Comparison of ENCODE assay signal across 8 cellular contexts in the genomic region with DNA sequence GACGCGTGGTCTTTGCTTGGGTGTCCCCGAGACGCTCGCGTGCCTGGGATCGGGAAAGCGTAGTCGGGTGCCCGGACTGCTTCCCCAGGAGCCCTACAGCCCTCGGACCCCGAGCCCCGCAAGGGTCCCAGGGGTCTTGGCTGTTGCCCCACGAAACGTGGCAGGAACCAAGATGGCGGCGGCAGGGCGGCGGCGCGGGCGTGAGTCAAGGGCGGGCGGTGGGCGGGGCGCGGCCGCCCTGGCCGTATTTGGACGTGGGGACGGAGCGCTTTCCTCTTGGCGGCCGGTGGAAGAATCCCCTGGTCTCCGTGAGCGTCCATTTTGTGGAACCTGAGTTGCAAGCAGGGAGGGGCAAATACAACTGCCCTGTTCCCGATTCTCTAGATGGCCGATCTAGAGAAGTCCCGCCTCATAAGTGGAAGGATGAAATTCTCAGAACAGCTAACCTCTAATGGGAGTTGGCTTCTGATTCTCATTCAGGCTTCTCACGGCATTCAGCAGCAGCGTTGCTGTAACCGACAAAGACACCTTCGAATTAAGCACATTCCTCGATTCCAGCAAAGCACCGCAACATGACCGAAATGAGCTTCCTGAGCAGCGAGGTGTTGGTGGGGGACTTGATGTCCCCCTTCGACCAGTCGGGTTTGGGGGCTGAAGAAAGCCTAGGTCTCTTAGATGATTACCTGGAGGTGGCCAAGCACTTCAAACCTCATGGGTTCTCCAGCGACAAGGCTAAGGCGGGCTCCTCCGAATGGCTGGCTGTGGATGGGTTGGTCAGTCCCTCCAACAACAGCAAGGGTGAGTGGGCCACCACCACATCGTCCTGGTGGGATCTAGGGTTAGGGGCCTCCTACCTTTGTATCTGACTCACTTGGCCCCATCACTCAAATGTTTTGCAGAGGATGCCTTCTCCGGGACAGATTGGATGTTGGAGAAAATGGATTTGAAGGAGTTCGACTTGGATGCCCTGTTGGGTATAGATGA. TPM values are rescaled to one million over a fixed set of nuclear protein-coding genes. Genes with fewer than 3 reads are reported as not detected.
DNase-seq lines count a peak whose midpoint lies in the region; ATAC-seq and TF ChIP-seq lines count a peak whose summit lies in the region.

No MANE protein-coding gene starts in this region.

- H3K4me1 Mint-ChIP-seq in activated naive CD8-positive, alpha-beta T cell treated with anti-CD3 and anti-CD28 coated beads, Interleukin-2, amount 10 ng/mL, durations not matched to agents 7 days and 5 days: peaks cover 56% of the 10 kb centered on the region

- no peaks in the 10 kb centered on the region for H3K9me3 Mint-ChIP-seq in activated naive CD8-positive, alpha-beta T cell treated with anti-CD3 and anti-CD28 coated beads, Interleukin-2, amount 10 ng/mL, durations not matched to agents 7 days and 5 days

- intact Hi-C loops in Right ventricle myocardium inferior (cut with DNase I): loop anchor here (2.0 to 10.0 kb wide), 2 partner anchors 18 to 346 kb away; partner anchors contain the start of gene MIEF1
- intact Hi-C loops in uterus (cut with DNase I; ENCODE audit: low total_unique reads): no loop called here

- H3K4me3 ChIP-seq in AG09309 (ENCODE audit: control insufficient read depth, low read depth, low read length) (peak overlapping the region; percentile 89), parathyroid adenoma (ENCODE audit: low read depth, low read length) (peak overlapping the region; percentile 100), uterus (peak overlapping the region; percentile 94 to 100)

- peak overlapping the region; percentile 90 for H2AFZ ChIP-seq in parathyroid adenoma

- TF ChIP-seq CTCF in AG09309 (IDR thresholded peaks at IDR 0.05; ENCODE audit: control insufficient read depth, insufficient read depth, low read depth, low read length, missing control alignments) (no peak), parathyroid adenoma (IDR thresholded peaks at IDR 0.05) (no peak), uterus (IDR thresholded peaks at IDR 0.05) (no peak)

- POLR2A ChIA-PET in activated naive CD8-positive, alpha-beta T cell treated with anti-CD3 and anti-CD28 coated beads, Interleukin-2, amount 10 ng/mL, durations not matched to agents 7 days and 5 days (lab: Charles Lee): interaction anchor here (0.9 to 4.7 kb wide), 14 partner anchors 9 to 523 kb away, joined by 3 to 80 read pairs (median 4); partner anchors contain the start of genes MIEF1, RPL3, RPS19BP1 and SYNGR1

- DNase-seq in AG09309 (ENCODE audit: low read depth) (no peak), Right ventricle myocardium inferior (ENCODE audit: missing footprints) (peak; percentile 93), uterus (peak; percentile 85)
- peak; percentile 80 for DNase-seq in activated naive CD8-positive, alpha-beta T cell treated with anti-CD3 and anti-CD28 coated beads, Interleukin-2, amount 10 ng/mL, durations not matched to agents 7 days and 5 days

- H3K9me3 ChIP-seq in parathyroid adenoma (ENCODE audit: control insufficient read depth, low read length): no peaks in the 10 kb centered on the region
- H3K9me3 ChIP-seq in uterus: no peaks in the 10 kb centered on the region

- no peak for TF ChIP-seq POLR2A in uterus (IDR thresholded peaks at IDR 0.05)

- H3K4me1 ChIP-seq in parathyroid adenoma: peaks cover 19% of the 10 kb centered on the region
- peaks cover 9 to 33% of the 10 kb centered on the region in 2 donors for H3K4me1 ChIP-seq in uterus

- ATAC-seq in GM18870 (IDR thresholded peaks at IDR 0.05; ENCODE audit: unreplicated experiment): peak; percentile 2
- peak; percentile 22 for ATAC-seq in HG03432 (IDR thresholded peaks at IDR 0.05; ENCODE audit: unreplicated experiment)
- ATAC-seq in SK-N-SH treated with all-trans-retinoic acid at 6 μM for 48 hours: peak; percentile 32
- ATAC-seq in activated naive CD8-positive, alpha-beta T cell treated with anti-CD3 and anti-CD28 coated beads, Interleukin-2, amount 10 ng/mL, durations not matched to agents 7 days and 5 days (ENCODE audit: low read depth): peak; percentile 12
- peak; percentile 64 for ATAC-seq in Right ventricle myocardium inferior

- peak overlapping the region; percentile 100 for H3K9ac ChIP-seq in parathyroid adenoma

- peaks cover 46% of the 10 kb centered on the region for H3K36me3 Mint-ChIP-seq in activated naive CD8-positive, alpha-beta T cell treated with anti-CD3 and anti-CD28 coated beads, Interleukin-2, amount 10 ng/mL, durations not matched to agents 7 days and 5 days

- H3K79me2 ChIP-seq in parathyroid adenoma: peaks cover 15% of the 10 kb centered on the region

- no peaks in the 10 kb centered on the region for H3K36me3 ChIP-seq in parathyroid adenoma (ENCODE audit: control insufficient read depth, insufficient read depth, low read length)
- no peaks in the 10 kb centered on the region for H3K36me3 ChIP-seq in uterus

- no peaks in the 10 kb centered on the region for H3K27me3 Mint-ChIP-seq in activated naive CD8-positive, alpha-beta T cell treated with anti-CD3 and anti-CD28 coated beads, Interleukin-2, amount 10 ng/mL, durations not matched to agents 7 days and 5 days

- peak overlapping the region; percentile 96 for H3K4me3 Mint-ChIP-seq in activated naive CD8-positive, alpha-beta T cell treated with anti-CD3 and anti-CD28 coated beads, Interleukin-2, amount 10 ng/mL, durations not matched to agents 7 days and 5 days

- H3K27ac ChIP-seq in parathyroid adenoma: peak overlapping the region; percentile 100
- H3K27ac ChIP-seq in uterus: peak overlapping the region; percentile 98 to 99

- H3K27me3 ChIP-seq in parathyroid adenoma (ENCODE audit: control insufficient read depth, insufficient read depth, low read length) (no peaks in the 10 kb centered on the region), uterus (no peaks in the 10 kb centered on the region)

- H3K27ac Mint-ChIP-seq in activated naive CD8-positive, alpha-beta T cell treated with anti-CD3 and anti-CD28 coated beads, Interleukin-2, amount 10 ng/mL, durations not matched to agents 7 days and 5 days: peak overlapping the region; percentile 99

- peak overlapping the region; percentile 91 for H3K4me2 ChIP-seq in parathyroid adenoma (ENCODE audit: low read length)

TF ChIP-seq in SK-N-SH treated with all-trans-retinoic acid at 6 μM for 48 hours, 23 proteins besides CTCF, POLR2A, EP300 and RAD21:
- no peak for TF ChIP-seq TOX (CRISPR knock-in tag; IDR thresholded peaks at IDR 0.05; ENCODE audit: borderline replicate concordance)
- TF ChIP-seq CSDC2 (CRISPR knock-in tag; IDR thresholded peaks at IDR 0.05): no peak
- TF ChIP-seq ZFP30 (CRISPR knock-in tag; IDR thresholded peaks at IDR 0.05): no peak
- TF ChIP-seq, protein P1, sequence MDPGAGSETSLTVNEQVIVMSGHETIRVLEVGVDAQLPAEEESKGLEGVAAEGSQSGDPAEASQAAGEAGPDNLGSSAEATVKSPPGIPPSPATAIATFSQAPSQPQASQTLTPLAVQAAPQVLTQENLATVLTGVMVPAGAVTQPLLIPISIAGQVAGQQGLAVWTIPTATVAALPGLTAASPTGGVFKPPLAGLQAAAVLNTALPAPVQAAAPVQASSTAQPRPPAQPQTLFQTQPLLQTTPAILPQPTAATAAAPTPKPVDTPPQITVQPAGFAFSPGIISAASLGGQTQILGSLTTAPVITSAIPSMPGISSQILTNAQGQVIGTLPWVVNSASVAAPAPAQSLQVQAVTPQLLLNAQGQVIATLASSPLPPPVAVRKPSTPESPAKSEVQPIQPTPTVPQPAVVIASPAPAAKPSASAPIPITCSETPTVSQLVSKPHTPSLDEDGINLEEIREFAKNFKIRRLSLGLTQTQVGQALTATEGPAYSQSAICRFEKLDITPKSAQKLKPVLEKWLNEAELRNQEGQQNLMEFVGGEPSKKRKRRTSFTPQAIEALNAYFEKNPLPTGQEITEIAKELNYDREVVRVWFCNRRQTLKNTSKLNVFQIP (CRISPR knock-in tag; IDR thresholded peaks at IDR 0.05; ENCODE audit: borderline replicate concordance, low read depth): no peak
- no peak for TF ChIP-seq OSR1 (CRISPR knock-in tag; IDR thresholded peaks at IDR 0.05)
TF ChIP-seq in SK-N-SH treated with all-trans-retinoic acid at 6 μM for 48 hours: peak in this region for 0.

RNA-seq across cellular contexts. Expression of gene ATF4, which starts 0.8 kb away (rescaled TPM):
- total RNA-seq in activated naive CD8-positive, alpha-beta T cell treated with anti-CD3 and anti-CD28 coated beads, Interleukin-2, amount 10 ng/mL, durations not matched to agents 7 days and 5 days: 100 to 1,000 TPM; 413 to 424 TPM
- 204 TPM for total RNA-seq in Right ventricle myocardium inferior
- total RNA-seq in uterus: 100 to 1,000 TPM; 105 to 351 (median 293) TPM

RNA-seq across cellular contexts. Expression of gene RPS19BP1, which starts 11.4 kb away (rescaled TPM):
- 10 to 100 TPM; 66.5 to 71.4 TPM for total RNA-seq in activated naive CD8-positive, alpha-beta T cell treated with anti-CD3 and anti-CD28 coated beads, Interleukin-2, amount 10 ng/mL, durations not matched to agents 7 days and 5 days
- 61.9 TPM for total RNA-seq in Right ventricle myocardium inferior
- 100 to 1,000 TPM in 1 of 4 donors, 10 to 100 TPM in 3; 24.5 to 125 (median 50.7) TPM for total RNA-seq in uterus

RNA-seq across cellular contexts. Expression of gene MIEF1, which starts 19.1 kb away (rescaled TPM):
- total RNA-seq in activated naive CD8-positive, alpha-beta T cell treated with anti-CD3 and anti-CD28 coated beads, Interleukin-2, amount 10 ng/mL, durations not matched to agents 7 days and 5 days: 10 to 100 TPM; 33.9 to 40.0 TPM
- 17.3 TPM for total RNA-seq in Right ventricle myocardium inferior
- total RNA-seq in uterus: 10 to 100 TPM in 3 of 4 donors, 1 to 10 TPM in 1; 6.9 to 23.3 (median 20.6) TPM

RNA-seq across cellular contexts. Expression of gene CACNA1I, which starts 49.4 kb away (rescaled TPM):
- 10 to 100 TPM; 17.3 to 19.0 TPM for total RNA-seq in activated naive CD8-positive, alpha-beta T cell treated with anti-CD3 and anti-CD28 coated beads, Interleukin-2, amount 10 ng/mL, durations not matched to agents 7 days and 5 days
- total RNA-seq in Right ventricle myocardium inferior: not detected
- under 1 TPM in 2 of 4 donors, not detected in 2; under 0.01 to 0.15 TPM for total RNA-seq in uterus

Comparison
In these comparisons a context has a peak if more than half of its experiments do, and no peak if none do; other contexts are left out.
1. ATAC-seq: peak in every context shown above with its lines; median percentile 64 in Right ventricle myocardium inferior; 32 in SK-N-SH treated with all-trans-retinoic acid at 6 μM for 48 hours; 22 in HG03432; 12 in activated naive CD8-positive, alpha-beta T cell treated with anti-CD3 and anti-CD28 coated beads, Interleukin-2, amount 10 ng/mL, durations not matched to agents 7 days and 5 days; 2 in GM18870.